8 cellular contexts compared by ENCODE assay signal in genomic region chr17:17876959-17877547, GRCh38. TPM values are rescaled to one million over a fixed set of nuclear protein-coding genes. Genes with fewer than 3 reads are reported as not detected.
DNase-seq lines count a peak whose midpoint lies in the region; ATAC-seq and TF ChIP-seq lines count a peak whose summit lies in the region.

No MANE protein-coding gene starts in this region.

- no peak for TF ChIP-seq CTCF in thoracic aorta (IDR thresholded peaks at IDR 0.05)

- no peak overlapping the region for H3K9ac ChIP-seq in mucosa of rectum (ENCODE audit: low read depth in 1 of 2, low read length in 2 of 2)

- H3K27me3 ChIP-seq in SJCRH30 (no peaks in the 10 kb centered on the region), mucosa of rectum (ENCODE audit: control insufficient read depth in 2 of 2, insufficient read depth in 2 of 2, low read length in 2 of 2) (no peaks in the 10 kb centered on the region), thoracic aorta (replicated peaks; ENCODE audit: insufficient read depth) (no peaks in the 10 kb centered on the region)

- DNase-seq in SJCRH30 (no peak), thoracic aorta (ENCODE audit: low spot score) (peak; percentile 16), NCI-H1436 treated with DMSO at 0.1 percent for 48 hours (lab: John Stamatoyannopoulos, UW) (no peak)
- no peak for DNase-seq in activated CD4-positive, CD25-positive, alpha-beta regulatory T cell (lab: John Stamatoyannopoulos, UW)
- no peak for DNase-seq in effector CD4-positive, alpha-beta T cell

- H3K36me3 ChIP-seq in SJCRH30 (no peaks in the 10 kb centered on the region), mucosa of rectum (ENCODE audit: control insufficient read depth in 2 of 2, insufficient read depth in 2 of 2, low read length in 2 of 2) (peaks cover 37 to 51% of the 10 kb centered on the region in 2 donors), thoracic aorta (peaks cover 11% of the 10 kb centered on the region)

- peak overlapping the region; percentile 33; the same call in 1 of the 2 replicates for H3K27ac ChIP-seq in SJCRH30
- H3K27ac ChIP-seq in mucosa of rectum (ENCODE audit: low read depth in 2 of 2, low read length in 2 of 2): peak overlapping the region; percentile 61 to 69
- H3K27ac ChIP-seq in thoracic aorta: peak overlapping the region; percentile 92 to 93

- H3K4me1 ChIP-seq in SJCRH30 (peaks cover 25% of the 10 kb centered on the region), mucosa of rectum (ENCODE audit: control insufficient read depth in 2 of 2, insufficient read depth in 2 of 2, low read length in 2 of 2) (peaks cover 7 to 12% of the 10 kb centered on the region in 2 donors), thoracic aorta (ENCODE audit: control insufficient read depth in 1 of 2, low read depth in 2 of 2) (peaks cover 19 to 49% of the 10 kb centered on the region in 2 donors)

- ATAC-seq in esophagus mucosa (peak; percentile 74), thoracic aorta (ENCODE audit: insufficient number of reproducible peaks, low FRiP score, low read depth) (peak; percentile 59), HG03457 (IDR thresholded peaks at IDR 0.05; ENCODE audit: unreplicated experiment) (no peak)

- H3K9me3 ChIP-seq in SJCRH30 (replicated peaks) (no peaks in the 10 kb centered on the region), mucosa of rectum (ENCODE audit: control insufficient read depth in 2 of 2, low read length in 2 of 2) (no peaks in the 10 kb centered on the region), thoracic aorta (no peaks in the 10 kb centered on the region)

- H3K4me3 ChIP-seq in SJCRH30 (0 out of 2 replicates have a peak overlapping the region, but pooled peaks have one; percentile 2), mucosa of rectum (ENCODE audit: low read length in 2 of 2) (no peak overlapping the region), thoracic aorta (peak overlapping the region; percentile 43)

RNA-seq across cellular contexts. Expression of gene SREBF1, which starts 40.3 kb away (rescaled TPM):
- total RNA-seq in SJCRH30 (2014; rRNA removed; shearing (Covaris generic)): 65.3 and 74.1 TPM in 2 replicates
- total RNA-seq in esophagus mucosa (142 TPM), thoracic aorta (10 to 100 TPM; 56.2 to 64.2 TPM)

Comparison
In these comparisons a context has a peak if more than half of its experiments do, and no peak if none do; other contexts are left out.
1. H3K27ac ChIP-seq: peak in every context shown above with its lines; median percentile 92 in thoracic aorta; 65 in mucosa of rectum; 33 in SJCRH30.
2. H3K4me3 ChIP-seq: peak in SJCRH30 (single experiment) and thoracic aorta (single experiment); none in mucosa of rectum (0 of 2).